ENCODE assay signal across 8 cellular contexts in the genomic region with DNA sequence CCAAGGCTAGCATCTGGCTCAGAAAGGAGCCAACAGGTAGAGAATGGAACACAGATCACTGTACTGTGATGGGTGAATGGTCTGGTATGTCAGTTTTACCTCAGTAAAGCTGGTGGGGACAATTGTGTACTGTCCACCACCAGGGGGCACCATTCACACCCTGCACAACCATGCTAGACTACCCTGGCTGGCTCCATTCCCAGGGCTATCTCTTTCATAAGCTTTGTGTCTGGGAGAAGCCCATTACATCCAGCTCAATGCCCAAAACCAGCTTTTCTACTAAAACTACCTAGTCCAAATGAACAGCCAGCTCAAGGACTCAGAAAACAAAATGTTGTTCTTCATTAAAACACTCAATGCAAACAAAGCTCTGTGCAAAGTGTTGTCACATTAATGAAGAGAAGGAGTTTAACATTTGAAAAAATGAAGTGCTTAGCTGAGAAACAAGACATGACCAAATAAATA.
DNase-seq lines count a peak whose midpoint lies in the region; ATAC-seq and TF ChIP-seq lines count a peak whose summit lies in the region.

No MANE protein-coding gene starts in this region.

- no peaks in the 10 kb centered on the region for H4K20me1 ChIP-seq in DOHH2 (ENCODE audit: control insufficient read depth, insufficient read depth, low read depth, low read length)

- H3K4me3 Mint-ChIP-seq in activated T-cell treated with anti-CD3 and anti-CD28 coated beads, Interleukin-2, amount 50 U/mL, for 4 hours, result no peak overlapping the region

- TF ChIP-seq CTCF in DOHH2 (IDR thresholded peaks at IDR 0.05; ENCODE audit: low read depth, low read length, poor library complexity, severe bottlenecking) (peak; percentile 94), adrenal gland (IDR thresholded peaks at IDR 0.05) (peak; percentile 80 to 92 (median 86)), right atrium auricular region (IDR thresholded peaks at IDR 0.05) (peak; percentile 74 to 92)

- H3K36me3 ChIP-seq in DOHH2 (ENCODE audit: control insufficient read depth, low read length) (no peaks in the 10 kb centered on the region), adrenal gland (replicated peaks in 1 of 2) (no peaks in the 10 kb centered on the region), right atrium auricular region (no peaks in the 10 kb centered on the region)

- intact Hi-C loops in adrenal gland (cut with DNase I), result loop anchor here (10.0 kb wide), 1 partner anchor 253 kb away; no protein-coding TSS in a partner anchor

- peaks cover 9% of the 10 kb centered on the region for H3K9me3 Mint-ChIP-seq in activated T-cell treated with anti-CD3 and anti-CD28 coated beads, Interleukin-2, amount 50 U/mL, for 4 hours

- no peaks in the 10 kb centered on the region for H3K9me2 ChIP-seq in DOHH2 (replicated peaks; ENCODE audit: control insufficient read depth, low read length)

- H3K27me3 ChIP-seq in DOHH2 (ENCODE audit: control insufficient read depth, low read length) (no peaks in the 10 kb centered on the region), adrenal gland (no peaks in the 10 kb centered on the region), right atrium auricular region (no peaks in the 10 kb centered on the region)

- H3K27me3 Mint-ChIP-seq in activated T-cell treated with anti-CD3 and anti-CD28 coated beads, Interleukin-2, amount 50 U/mL, for 4 hours (ENCODE audit: low read depth), result peaks cover 4% of the 10 kb centered on the region

- H3K9me3 ChIP-seq in DOHH2 (ENCODE audit: control insufficient read depth, insufficient read depth, low read length) (no peaks in the 10 kb centered on the region), adrenal gland (replicated peaks in 1 of 3) (no peaks in the 10 kb centered on the region), right atrium auricular region (no peaks in the 10 kb centered on the region)

- no peak overlapping the region for H3K27ac ChIP-seq in DOHH2 (ENCODE audit: low read depth, low read length)
- peak overlapping the region in 1 of 5 donors; percentile 32 for H3K27ac ChIP-seq in adrenal gland
- no peak overlapping the region for H3K27ac ChIP-seq in right atrium auricular region

- TF ChIP-seq POLR2A in adrenal gland (IDR thresholded peaks at IDR 0.05), result no peak

- H3K4me1 ChIP-seq in DOHH2 (ENCODE audit: control insufficient read depth, low read length) (no peaks in the 10 kb centered on the region), adrenal gland (replicated peaks in 1 of 2) (peaks cover 0 to 7% of the 10 kb centered on the region in 2 donors), right atrium auricular region (peaks cover 0 to 32% of the 10 kb centered on the region in 2 donors)

- ATAC-seq in GM19438 (IDR thresholded peaks at IDR 0.05; ENCODE audit: low read depth, unreplicated experiment), result peak; percentile 81
- ATAC-seq in HG03432 (IDR thresholded peaks at IDR 0.05; ENCODE audit: unreplicated experiment), result peak; percentile 92
- no peak for ATAC-seq in activated T-cell treated with anti-CD3 and anti-CD28 coated beads, Interleukin-2, amount 50 U/mL, for 4 hours

- no peaks in the 10 kb centered on the region for H3K4me1 Mint-ChIP-seq in activated T-cell treated with anti-CD3 and anti-CD28 coated beads, Interleukin-2, amount 50 U/mL, for 4 hours (ENCODE audit: low read depth)

- H3K4me3 ChIP-seq in DOHH2 (ENCODE audit: low read length) (no peak overlapping the region), adrenal gland (no peak overlapping the region), right atrium auricular region (no peak overlapping the region)

- no peaks in the 10 kb centered on the region for H3K36me3 Mint-ChIP-seq in activated T-cell treated with anti-CD3 and anti-CD28 coated beads, Interleukin-2, amount 50 U/mL, for 4 hours (ENCODE audit: insufficient read depth)

- no peaks in the 10 kb centered on the region for H3K79me2 ChIP-seq in DOHH2 (ENCODE audit: control insufficient read depth, low read length)

- no peaks in the 10 kb centered on the region for H3F3A ChIP-seq in DOHH2 (ENCODE audit: control insufficient read depth, insufficient read depth)

- no peak overlapping the region for H3K4me2 ChIP-seq in DOHH2 (ENCODE audit: low read length)

- DNase-seq in NCI-H446 (lab: John Stamatoyannopoulos, UW) (peak; percentile 63 to 94), adrenal gland (peak; percentile 86 to 97 (median 94)), right atrium auricular region (ENCODE audit: low spot score) (peak; percentile 95), renal cortical epithelial cell (ENCODE audit: low read depth) (peak; percentile 82)
- no peak for DNase-seq in activated T-cell treated with anti-CD3 and anti-CD28 coated beads, Interleukin-2, amount 50 U/mL, for 4 hours

Comparison
In these comparisons a context has a peak if more than half of its experiments do, and no peak if none do; other contexts are left out.
1. ATAC-seq: peak in GM19438 (single experiment) and HG03432 (single experiment); none in activated T-cell treated with anti-CD3 and anti-CD28 coated beads, Interleukin-2, amount 50 U/mL, for 4 hours (0 of 2).
2. Peak in every context shown above with its lines, with median percentiles within 50 percentile points of each other: CTCF ChIP-seq.